8 cellular contexts compared by ENCODE assay signal in the genomic region with DNA sequence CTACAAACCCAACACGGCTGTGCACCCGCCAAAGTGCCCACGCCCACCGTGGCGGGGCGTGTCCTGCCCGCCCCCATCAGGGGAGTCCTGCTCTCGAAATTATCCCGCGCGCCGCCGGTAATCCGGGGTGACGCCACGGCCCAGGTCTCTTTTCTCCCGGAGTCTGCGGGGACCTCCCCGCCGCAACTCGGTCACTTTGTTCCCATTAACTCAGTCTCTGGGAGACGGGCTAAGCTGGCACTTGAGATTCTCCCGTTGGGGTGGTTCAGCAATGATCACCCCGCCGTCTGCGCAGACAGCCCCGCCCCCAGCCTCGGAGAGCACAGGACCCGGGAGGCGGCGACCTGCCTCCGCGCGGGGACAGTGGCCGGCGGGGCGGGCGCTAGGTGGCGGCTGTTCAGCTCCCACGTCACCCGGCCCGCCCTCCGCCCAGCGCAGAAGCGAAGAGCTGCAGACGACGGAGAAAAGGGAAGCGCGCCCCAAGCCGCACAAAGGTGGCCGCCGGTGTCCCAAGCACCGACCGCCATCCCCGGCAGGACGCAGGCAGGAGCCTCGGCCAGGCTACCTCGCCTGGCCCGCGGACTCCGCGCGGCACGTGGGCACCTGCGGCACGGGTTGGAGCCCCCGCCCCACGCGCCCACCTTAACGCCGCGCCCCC. TPM values are rescaled to one million over a fixed set of nuclear protein-coding genes. Genes with fewer than 3 reads are reported as not detected.
DNase-seq lines count a peak whose midpoint lies in the region; ATAC-seq and TF ChIP-seq lines count a peak whose summit lies in the region.

No MANE protein-coding gene starts in this region.

- peaks cover 10 to 41% (median 26%) of the 10 kb centered on the region in 6 donors for H3K4me1 ChIP-seq in spleen

- no peaks in the 10 kb centered on the region for H3K36me3 ChIP-seq in spleen

- intact Hi-C loops in spleen (cut with DNase I; ENCODE audit: low total_unique reads) = no loop called here

- no peaks in the 10 kb centered on the region for H3K9me3 ChIP-seq in spleen

- H3K27ac ChIP-seq in spleen = peak overlapping the region; percentile 93 to 99 (median 96)

- in situ Hi-C loops in astrocyte of the spinal cord (cut with HindIII; ENCODE audit: low sequenced_read_pairs) = no loop called here

- WGBS in spleen, 5 donors = 0% methylated on average over 23 to 72 of the region's 72 CpGs

- peak; percentile 87 for ATAC-seq in GM18498 (IDR thresholded peaks at IDR 0.05; ENCODE audit: unreplicated experiment)
- ATAC-seq in HG02623 (IDR thresholded peaks at IDR 0.05; ENCODE audit: unreplicated experiment) = peak; percentile 82

- TF ChIP-seq CTCF in NB4 (IDR thresholded peaks at IDR 0.05; ENCODE audit: low read depth, low read length) (no peak), astrocyte of the spinal cord (IDR thresholded peaks at IDR 0.05; ENCODE audit: low read depth, low read length) (peak; percentile 18), spleen (IDR thresholded peaks at IDR 0.05 in 8 of 11, conservative IDR thresholded peaks at IDR 0.05 in 3 of 11) (peak; percentile 19 to 76 (median 53))

- DNase-seq in NB4 (ENCODE audit: low read depth) (peak; percentile 95), T-helper 9 cell (peak; percentile 84), astrocyte of the spinal cord (ENCODE audit: low read depth, low spot score) (no peak), iPS-NIHi11 (ENCODE audit: low spot score) (peak; percentile 91), spleen (peak; percentile 100), kidney glomerular epithelial cell (lab: John Stamatoyannopoulos, UW) (no peak)

- H3K4me3 ChIP-seq in NB4 (ENCODE audit: low read depth, low read length) = peak overlapping the region; percentile 66
- peak overlapping the region; percentile 47 for H3K4me3 ChIP-seq in astrocyte of the spinal cord (ENCODE audit: low read depth, low read length)
- peak overlapping the region; percentile 44 to 79 (median 66) for H3K4me3 ChIP-seq in spleen

- TF ChIP-seq POLR2A in NB4 (IDR thresholded peaks at IDR 0.05; ENCODE audit: extremely low read depth, insufficient read length) (peak; percentile 74), spleen (IDR thresholded peaks at IDR 0.05) (peak; percentile 67 to 92 (median 71))

- no peaks in the 10 kb centered on the region for H3K27me3 ChIP-seq in spleen (replicated peaks in 1 of 7)

RNA-seq across cellular contexts. Expression of gene SF3B5, which starts 31.5 kb away (rescaled TPM):
- 100 to 1,000 TPM in 3 of 7 donors, 10 to 100 TPM in 4; 80.1 to 153 (median 89.6) TPM for total RNA-seq in spleen
- 100 to 1,000 TPM; 172 to 236 (median 189) TPM for polyA plus RNA-seq in spleen

RNA-seq across cellular contexts. Expression of gene PLAGL1, which starts 55.8 kb away (rescaled TPM):
- total RNA-seq in spleen = 10 to 100 TPM; 20.4 to 34.4 (median 27.9) TPM
- 10 to 100 TPM in 1 of 3 donors, 1 to 10 TPM in 2; 7.1 to 12.2 (median 9.7) TPM for polyA plus RNA-seq in spleen

Comparison
In these comparisons a context has a peak if more than half of its experiments do, and no peak if none do; other contexts are left out.
1. DNase-seq: peak in NB4 (single experiment), T-helper 9 cell (single experiment), iPS-NIHi11 (single experiment) and spleen (single experiment); none in astrocyte of the spinal cord (single experiment) and kidney glomerular epithelial cell (single experiment).
2. Peak in every context shown above with its lines, with median percentiles within 50 percentile points of each other: H3K4me3 ChIP-seq.